ENCODE assay signal across 25 cellular contexts in the genomic region with DNA sequence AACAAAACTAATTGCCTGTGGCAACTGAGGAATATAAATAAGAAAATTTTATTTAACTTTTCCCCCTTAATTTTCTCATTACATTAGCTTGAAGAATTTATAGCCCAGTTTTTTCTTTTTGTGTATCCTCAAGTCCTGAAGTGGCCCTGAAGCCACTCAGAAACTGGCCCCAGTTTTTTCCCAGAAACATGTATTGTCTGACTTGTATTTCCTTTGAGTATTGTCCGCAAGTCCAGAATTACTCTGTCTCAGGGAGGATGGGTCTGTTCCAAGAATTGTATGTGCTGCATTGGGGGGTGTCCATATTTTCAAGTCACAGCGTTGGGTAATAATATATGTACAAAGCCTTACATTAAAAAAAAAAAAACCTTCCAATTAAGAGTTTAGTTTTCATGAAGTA. TPM values are rescaled to one million over a fixed set of nuclear protein-coding genes. Genes with fewer than 3 reads are reported as not detected.
A peak's percentile ranks its signal among the peaks of the same experiment; 100 is the strongest.
DNase-seq lines count a peak whose midpoint lies in the region; ATAC-seq and TF ChIP-seq lines count a peak whose summit lies in the region.
"Had no signal": no experiment of that assay in that cellular context is flagged by ENCODE, and none has a peak within 500 bp of the region (broad histone marks: within the 10 kb centered on the region; RNA-seq: fewer than 3 reads in every experiment).

No MANE protein-coding gene starts in this region.

- no peak overlapping the region for H3K14ac ChIP-seq in trophoblast cell (ENCODE audit: low read length)

- ATAC-seq in heart right ventricle, result peak in 3 of 8 donors; percentile 20 to 62 (median 36)
- ATAC-seq in activated T-cell treated with anti-CD3 and anti-CD28 coated beads, Interleukin-2, amount 50 U/mL, for 72 hours (replicated peaks in 1 of 2), result no peak
- no peak for ATAC-seq in GM19463 (IDR thresholded peaks at IDR 0.05; ENCODE audit: unreplicated experiment)
- no peak for ATAC-seq in HG02840 (IDR thresholded peaks at IDR 0.05; ENCODE audit: low FRiP score, unreplicated experiment)
- ATAC-seq: effector memory CD8-positive, alpha-beta T cell; HepG2; natural killer cell; PC-3 had no signal

- no peaks in the 10 kb centered on the region for H3K9me3 Mint-ChIP-seq in type B pancreatic cell
- no peaks in the 10 kb centered on the region for H3K9me3 Mint-ChIP-seq in activated T-cell treated with anti-CD3 and anti-CD28 coated beads, Interleukin-2, amount 50 U/mL, for 72 hours
- H3K9me3 Mint-ChIP-seq: activated CD4-positive, alpha-beta T cell treated with anti-CD3 and anti-CD28 coated beads, Interleukin-2, amount 10 ng/mL, durations not matched to agents 7 days and 5 days; effector memory CD8-positive, alpha-beta T cell; natural killer cell had no signal

- H3K27ac ChIP-seq in heart right ventricle (peak overlapping the region in 7 of 10 donors; percentile 28 to 88 (median 79)), right atrium auricular region (peak overlapping the region in 1 of 2 donors; percentile 52), iPS-20b (ENCODE audit: low read length) (no peak overlapping the region), trophoblast cell (ENCODE audit: low read depth, low read length) (no peak overlapping the region)
- H3K27ac ChIP-seq: brain microvascular endothelial cell, tibial artery had no signal

- no peaks in the 10 kb centered on the region for H3K27me3 Mint-ChIP-seq in type B pancreatic cell
- H3K27me3 Mint-ChIP-seq in activated T-cell treated with anti-CD3 and anti-CD28 coated beads, Interleukin-2, amount 50 U/mL, for 72 hours (ENCODE audit: low read depth), result peaks cover 26% of the 10 kb centered on the region

- peaks cover 5% of the 10 kb centered on the region for H3K79me2 ChIP-seq in trophoblast cell (ENCODE audit: control insufficient read depth, insufficient read depth, low read length, poor library complexity)

- H3K27me3 ChIP-seq in heart right ventricle (no peaks in the 10 kb centered on the region), right atrium auricular region (no peaks in the 10 kb centered on the region), iPS-20b (ENCODE audit: insufficient read depth, low read length) (no peaks in the 10 kb centered on the region), trophoblast cell (ENCODE audit: insufficient read depth, low read length) (no peaks in the 10 kb centered on the region)
- H3K27me3 ChIP-seq: BE2C, brain microvascular endothelial cell, esophagus squamous epithelium, tibial artery had no signal

- no peak overlapping the region for H2AK5ac ChIP-seq in trophoblast cell (ENCODE audit: low read length)

- no peaks in the 10 kb centered on the region for H3K36me3 ChIP-seq in heart right ventricle
- H3K36me3 ChIP-seq in right atrium auricular region, result no peaks in the 10 kb centered on the region
- no peaks in the 10 kb centered on the region for H3K36me3 ChIP-seq in iPS-20b (ENCODE audit: insufficient read depth, low read depth, low read length)
- peaks cover 0 to 2% of the 10 kb centered on the region in 2 experiments for H3K36me3 ChIP-seq in trophoblast cell (ENCODE audit: control insufficient read depth in 1 of 2, insufficient read depth in 2 of 2, low read length in 2 of 2)
- H3K36me3 ChIP-seq: adrenal gland, brain microvascular endothelial cell, esophagus squamous epithelium, tibial artery had no signal

- peak overlapping the region; percentile 28 for H3K4me3 Mint-ChIP-seq in type B pancreatic cell
- H3K4me3 Mint-ChIP-seq in activated T-cell treated with anti-CD3 and anti-CD28 coated beads, Interleukin-2, amount 50 U/mL, for 72 hours, result no peak overlapping the region
- H3K4me3 Mint-ChIP-seq: activated CD4-positive, alpha-beta T cell treated with anti-CD3 and anti-CD28 coated beads, Interleukin-2, amount 10 ng/mL, durations not matched to agents 7 days and 5 days; effector memory CD8-positive, alpha-beta T cell; natural killer cell had no signal

- no peak overlapping the region for H4K8ac ChIP-seq in trophoblast cell (ENCODE audit: low read depth, low read length)

- H3K4me2 ChIP-seq in trophoblast cell (ENCODE audit: low read length), result no peak overlapping the region

- H3K23ac ChIP-seq in trophoblast cell (ENCODE audit: low read length), result no peak overlapping the region

- H4K12ac ChIP-seq in trophoblast cell (ENCODE audit: low read depth, low read length), result no peak overlapping the region

- no peak overlapping the region for H3K18ac ChIP-seq in trophoblast cell (ENCODE audit: low read length)

- H3K9me3 ChIP-seq in heart right ventricle (no peaks in the 10 kb centered on the region), right atrium auricular region (no peaks in the 10 kb centered on the region), iPS-20b (ENCODE audit: insufficient read depth, low read depth, low read length) (no peaks in the 10 kb centered on the region), trophoblast cell (ENCODE audit: insufficient read depth, low read depth, low read length) (no peaks in the 10 kb centered on the region)
- H3K9me3 ChIP-seq: adrenal gland, BE2C, esophagus squamous epithelium, tibial artery had no signal

- H2BK120ac ChIP-seq in trophoblast cell (ENCODE audit: insufficient read depth, low read length, poor library complexity), result no peak overlapping the region

- H3K79me1 ChIP-seq in trophoblast cell (ENCODE audit: low read length), result peaks cover 12% of the 10 kb centered on the region

- intact Hi-C loops in heart right ventricle (cut with DNase I), result no loop called here

- H3K4me3 ChIP-seq in heart right ventricle (peak overlapping the region in 1 of 10 donors; percentile 57), right atrium auricular region (no peak overlapping the region), iPS-20b (ENCODE audit: low read length) (no peak overlapping the region), trophoblast cell (ENCODE audit: low read depth, low read length) (no peak overlapping the region)
- H3K4me3 ChIP-seq: adrenal gland, tibial artery had no signal

- no peaks in the 10 kb centered on the region for H3K36me3 Mint-ChIP-seq in type B pancreatic cell
- H3K36me3 Mint-ChIP-seq in activated T-cell treated with anti-CD3 and anti-CD28 coated beads, Interleukin-2, amount 50 U/mL, for 72 hours (ENCODE audit: insufficient read depth in 2 of 2), result no peaks in the 10 kb centered on the region
- H3K36me3 Mint-ChIP-seq: CD8-positive, alpha-beta memory T cell; natural killer cell had no signal

- H3K27ac Mint-ChIP-seq in type B pancreatic cell, result no peak overlapping the region
- H3K27ac Mint-ChIP-seq in activated T-cell treated with anti-CD3 and anti-CD28 coated beads, Interleukin-2, amount 50 U/mL, for 72 hours, result no peak overlapping the region
- H3K27ac Mint-ChIP-seq: activated CD4-positive, alpha-beta T cell treated with anti-CD3 and anti-CD28 coated beads, Interleukin-2, amount 10 ng/mL, durations not matched to agents 7 days and 5 days; CD8-positive, alpha-beta memory T cell; effector memory CD8-positive, alpha-beta T cell; natural killer cell had no signal

- H2BK12ac ChIP-seq in trophoblast cell (ENCODE audit: low read length), result no peak overlapping the region

- no peak for TF ChIP-seq CTCF in heart right ventricle (IDR thresholded peaks at IDR 0.05)
- no peak for TF ChIP-seq CTCF in right atrium auricular region (IDR thresholded peaks at IDR 0.05)
- TF ChIP-seq CTCF in type B pancreatic cell (conservative IDR thresholded peaks at IDR 0.05), result no peak

- H2BK5ac ChIP-seq in trophoblast cell (ENCODE audit: low read depth, low read length, poor library complexity), result peak overlapping the region; percentile 40

- H3K9ac ChIP-seq in iPS-20b (ENCODE audit: low read depth, low read length) (peak overlapping the region; percentile 97; the same call in 1 of the 2 replicates), trophoblast cell (ENCODE audit: low read length) (no peak overlapping the region)

- H3K4me1 ChIP-seq in heart right ventricle (peaks cover 10 to 77% (median 56%) of the 10 kb centered on the region in 9 donors), right atrium auricular region (peaks cover 0 to 40% of the 10 kb centered on the region in 2 donors), iPS-20b (ENCODE audit: insufficient read depth, low read length) (peaks cover 25% of the 10 kb centered on the region), trophoblast cell (ENCODE audit: control insufficient read depth in 1 of 2, insufficient read depth in 2 of 2, low read length in 2 of 2) (peaks cover 13 to 16% of the 10 kb centered on the region in 2 experiments)

- H2AFZ ChIP-seq in trophoblast cell (ENCODE audit: insufficient read depth, low read length, poor library complexity), result no peak overlapping the region

- no peak overlapping the region for H4K91ac ChIP-seq in trophoblast cell (ENCODE audit: low read depth, low read length)

- WGBS in heart right ventricle, 2 donors, result 65 to 66% methylated on average over 2 of the region's 2 CpGs
- WGBS in trophoblast cell (ENCODE audit: extremely low coverage, insufficient coverage, insufficient read length), result no CpG with 5 or more reads among the region's 2 CpGs

- DNase-seq in heart right ventricle (no peak), right atrium auricular region (ENCODE audit: low spot score) (no peak), trophoblast cell (no peak), type B pancreatic cell (ENCODE audit: extremely low spot score, unreplicated experiment) (no peak)
- no peak for DNase-seq in activated T-cell treated with anti-CD3 and anti-CD28 coated beads, Interleukin-2, amount 50 U/mL, for 72 hours
- DNase-seq: activated CD4-positive, alpha-beta T cell treated with anti-CD3 and anti-CD28 coated beads, Interleukin-2, amount 10 ng/mL, durations not matched to agents 7 days and 5 days; activated naive CD4-positive, alpha-beta T cell treated with Interleukin-2 at 50 U/mL for 16 hours; activated T-cell treated with anti-CD3 and anti-CD28 coated beads, Interleukin-2, amount 50 U/mL, for 48 hours; adrenal gland; BE2C; brain microvascular endothelial cell; CD8-positive, alpha-beta memory T cell; effector memory CD8-positive, alpha-beta T cell; esophagus squamous epithelium; Karpas-422; natural killer cell; NCI-H510A treated with DMSO at 0.1 percent for 48 hours; NK-92 treated with Interleukin-12 subunit alpha and Interleukin-12 subunit beta, amount 100 ng/mL, for 24 hours; PC-3; stimulated activated naive CD4-positive, alpha-beta T cell treated with Interleukin-2 at 50 U/mL for 16 hours; tibial artery had no signal

- peaks cover 24% of the 10 kb centered on the region for H3K4me1 Mint-ChIP-seq in type B pancreatic cell (ENCODE audit: unreplicated experiment)
- no peaks in the 10 kb centered on the region for H3K4me1 Mint-ChIP-seq in activated T-cell treated with anti-CD3 and anti-CD28 coated beads, Interleukin-2, amount 50 U/mL, for 72 hours (ENCODE audit: low read depth)
- H3K4me1 Mint-ChIP-seq: activated CD4-positive, alpha-beta T cell treated with anti-CD3 and anti-CD28 coated beads, Interleukin-2, amount 10 ng/mL, durations not matched to agents 7 days and 5 days; natural killer cell had no signal

- H3K4ac ChIP-seq in trophoblast cell (ENCODE audit: low read depth, low read length), result no peak overlapping the region

RNA-seq across cellular contexts. Expression of a gene that starts 0.7 kb away (rescaled TPM):
- total RNA-seq in heart right ventricle (10 to 100 TPM; 35.4 to 66.2 (median 57.9) TPM), right atrium auricular region (10 to 100 TPM; 88.7 to 96.5 TPM), type B pancreatic cell (ENCODE audit: low replicate concordance) (0.43 and 13.3 TPM in 2 replicates)
- polyA plus RNA-seq in heart right ventricle, result 10 to 100 TPM; 14.8 to 62.5 TPM
- polyA plus RNA-seq in trophoblast cell (2013), result 12.8 and 13.8 TPM in 2 replicates
- total RNA-seq in activated T-cell treated with anti-CD3 and anti-CD28 coated beads, Interleukin-2, amount 50 U/mL, for 72 hours, result not detected
- total RNA-seq: CD8-positive, alpha-beta memory T cell; natural killer cell had no signal
- polyA plus RNA-seq: CD8-positive, alpha-beta memory T cell; HepG2 had no signal

Comparison
In these comparisons a context has a peak if more than half of its experiments do, and no peak if none do; other contexts are left out.
1. H3K27ac ChIP-seq: peak in heart right ventricle (7 of 10); none in iPS-20b (single experiment) and trophoblast cell (single experiment).